8 cellular contexts compared by ENCODE assay signal in genomic region chr22:38203855-38204497, GRCh38. TPM values are rescaled to one million over a fixed set of nuclear protein-coding genes. Genes with fewer than 3 reads are reported as not detected.
DNase-seq lines count a peak whose midpoint lies in the region; ATAC-seq and TF ChIP-seq lines count a peak whose summit lies in the region.

No MANE protein-coding gene starts in this region.

- in situ Hi-C loops in astrocyte of the cerebellum (cut with HindIII; ENCODE audit: low sequenced_read_pairs), result no loop called here

- ATAC-seq in Right ventricle myocardium inferior (no peak), memory B cell (ENCODE audit: low read depth) (no peak), aorta (ENCODE audit: low FRiP score) (no peak), GM18511 (IDR thresholded peaks at IDR 0.05; ENCODE audit: unreplicated experiment) (no peak)

- no peaks in the 10 kb centered on the region for H3K27me3 Mint-ChIP-seq in memory B cell

- no peaks in the 10 kb centered on the region for H3K36me3 ChIP-seq in left ventricle myocardium inferior
- H3K36me3 ChIP-seq in aorta (ENCODE audit: control insufficient read depth in 1 of 2, insufficient read depth in 2 of 2, low read length in 1 of 2), result no peaks in the 10 kb centered on the region

- peak overlapping the region; percentile 27 for H3K4me3 Mint-ChIP-seq in memory B cell

- H3K36me3 Mint-ChIP-seq in memory B cell, result no peaks in the 10 kb centered on the region

- peak overlapping the region; percentile 68 for H3K27ac Mint-ChIP-seq in memory B cell

- TF ChIP-seq CTCF in left ventricle myocardium inferior (IDR thresholded peaks at IDR 0.05; ENCODE audit: borderline replicate concordance), result no peak
- TF ChIP-seq CTCF in astrocyte of the cerebellum (IDR thresholded peaks at IDR 0.05; ENCODE audit: low read depth, low read length, missing control alignments), result no peak

- H3K4me3 ChIP-seq in left ventricle myocardium inferior (peak overlapping the region; percentile 83), astrocyte of the cerebellum (ENCODE audit: low read depth, low read length) (peak overlapping the region; percentile 82), aorta (ENCODE audit: low read length in 2 of 2) (peak overlapping the region in 1 of 2 donors; percentile 70)

- DNase-seq in left ventricle myocardium inferior, result no peak
- no peak for DNase-seq in Right ventricle myocardium inferior (ENCODE audit: missing footprints)
- no peak for DNase-seq in astrocyte of the cerebellum (ENCODE audit: low read depth)
- no peak for DNase-seq in memory B cell (ENCODE audit: low spot score in 2 of 2)
- DNase-seq in aorta, result no peak
- DNase-seq in SIG-M5 treated with dmso at 0.1 percent for 504 hours (lab: John Stamatoyannopoulos, UW; ENCODE audit: unreplicated experiment), result no peak
- no peak for DNase-seq in NCI-H82 (lab: John Stamatoyannopoulos, UW)

- no peaks in the 10 kb centered on the region for H3K9me3 Mint-ChIP-seq in memory B cell

- H3K27me3 ChIP-seq in left ventricle myocardium inferior (ENCODE audit: low read depth) (no peaks in the 10 kb centered on the region), aorta (ENCODE audit: control insufficient read depth in 1 of 2, insufficient read depth in 2 of 2, low read length in 1 of 2) (no peaks in the 10 kb centered on the region)

- H3K27ac ChIP-seq in left ventricle myocardium inferior (replicated peaks), result peak overlapping the region; percentile 97
- H3K27ac ChIP-seq in aorta (ENCODE audit: low read depth in 1 of 2, low read length in 2 of 2), result peak overlapping the region; percentile 46 to 97

- 94 to 96% methylated on average over 3 of the region's 3 CpGs for WGBS in aorta, 2 donors

- intact Hi-C loops in left ventricle myocardium inferior (cut with micrococcal nuclease) (no loop called here), Right ventricle myocardium inferior (cut with DNase I) (loop anchor here (5.0 kb wide), 1 partner anchor 33 kb away; no protein-coding TSS in a partner anchor), aorta (cut with DNase I) (loop anchor here (5.0 to 10.0 kb wide), 4 partner anchors 53 to 137 kb away; partner anchors contain the start of gene CSNK1E (in 2 of the 2))

- H3K9me3 ChIP-seq in left ventricle myocardium inferior (replicated peaks), result no peaks in the 10 kb centered on the region
- no peaks in the 10 kb centered on the region for H3K9me3 ChIP-seq in aorta (ENCODE audit: control insufficient read depth, low read length)

- peaks cover 45% of the 10 kb centered on the region for H3K4me1 ChIP-seq in left ventricle myocardium inferior
- H3K4me1 ChIP-seq in aorta (ENCODE audit: control insufficient read depth in 1 of 2, insufficient read depth in 2 of 2, low read length in 2 of 2), result no peaks in the 10 kb centered on the region

- H3K4me1 Mint-ChIP-seq in memory B cell, result peaks cover 38% of the 10 kb centered on the region

RNA-seq across cellular contexts. Expression of gene MAFF, which starts 2.2 kb away (rescaled TPM):
- total RNA-seq in left ventricle myocardium inferior, result 4.7 TPM
- total RNA-seq in Right ventricle myocardium inferior, result 4.7 TPM
- 100 to 1,000 TPM in 1 of 2 donors, 10 to 100 TPM in 1; 73.1 to 145 TPM for total RNA-seq in aorta
- polyA plus RNA-seq in aorta, result 10 to 100 TPM; 57.4 to 86.8 TPM

RNA-seq across cellular contexts. Expression of gene PLA2G6, which starts 22.3 kb away (rescaled TPM):
- total RNA-seq in left ventricle myocardium inferior (14.1 TPM), Right ventricle myocardium inferior (11.4 TPM), aorta (10 to 100 TPM; 25.0 to 25.8 TPM)
- 10 to 100 TPM in 1 of 2 donors, 1 to 10 TPM in 1; 8.8 to 74.1 TPM for polyA plus RNA-seq in aorta

Comparison
In these comparisons a context has a peak if more than half of its experiments do, and no peak if none do; other contexts are left out.
1. RNA of gene MAFF, which starts 2.2 kb away (total RNA-seq): 73.1 to 145 TPM in aorta; 4.7 TPM in left ventricle myocardium inferior (single experiment) and 4.7 TPM in Right ventricle myocardium inferior (single experiment); every median in the first group is over 10 times any median in the second.